In genomic region chr14:32938719-32939253, GRCh38 we compare ENCODE assay signal across 8 cellular contexts. TPM values are rescaled to one million over a fixed set of nuclear protein-coding genes. Genes with fewer than 3 reads are reported as not detected.
DNase-seq lines count a peak whose midpoint lies in the region; ATAC-seq and TF ChIP-seq lines count a peak whose summit lies in the region.

Gene NPAS3 (plus strand): TSS chr14:32938879.

- H3K27me3 Mint-ChIP-seq in mesothelial cell of epicardium (ENCODE audit: low read depth), result peaks cover 60% of the 10 kb centered on the region

- TF ChIP-seq CTCF in mesothelial cell of epicardium (IDR thresholded peaks at IDR 0.05; ENCODE audit: unreplicated experiment), result no peak
- TF ChIP-seq CTCF in vagina (IDR thresholded peaks at IDR 0.05), result no peak

- H3K4me3 ChIP-seq in MG63, result peak within 1 kb of the TSS; percentile 47
- H3K4me3 ChIP-seq in vagina, result peak within 1 kb of the TSS; percentile 55 to 71

- H3K9me3 ChIP-seq in MG63 (no peaks in the 10 kb centered on the region), vagina (no peaks in the 10 kb centered on the region)

- H3K27me3 ChIP-seq in MG63 (no peaks in the 10 kb centered on the region; the same call in 1 of the 2 replicates), vagina (no peaks in the 10 kb centered on the region)

- H3K4me1 Mint-ChIP-seq in mesothelial cell of epicardium, result peaks cover 28% of the 10 kb centered on the region

- H3K36me3 ChIP-seq in MG63 (no peaks in the 10 kb centered on the region), vagina (no peaks in the 10 kb centered on the region)

- peak within 1 kb of the TSS; percentile 92 for H3K27ac Mint-ChIP-seq in mesothelial cell of epicardium

- no peaks in the 10 kb centered on the region for H3K9me3 Mint-ChIP-seq in mesothelial cell of epicardium

- H3K36me3 Mint-ChIP-seq in mesothelial cell of epicardium, result no peaks in the 10 kb centered on the region

- no peak for ATAC-seq in HG03571 (IDR thresholded peaks at IDR 0.05; ENCODE audit: unreplicated experiment)
- ATAC-seq in HG02884 (IDR thresholded peaks at IDR 0.05; ENCODE audit: unreplicated experiment), result no peak

- TF ChIP-seq POLR2A in vagina (IDR thresholded peaks at IDR 0.05), result no peak

- peak within 1 kb of the TSS; percentile 83 for H3K4me3 Mint-ChIP-seq in mesothelial cell of epicardium

- peak within 1 kb of the TSS; percentile 77 for H3K27ac ChIP-seq in vagina

- DNase-seq in NCI-H345 (lab: John Stamatoyannopoulos, UW) (peak; percentile 31), NCI-H345 treated with DMSO at 0.1 percent for 48 hours (lab: John Stamatoyannopoulos, UW; ENCODE audit: unreplicated experiment) (no peak), MG63 (peak; percentile 18), dermis blood vessel endothelial cell (peak; percentile 6), mesothelial cell of epicardium (ENCODE audit: low spot score in 2 of 2, unreplicated experiment in 2 of 2) (peak; percentile 31 to 51), vagina (ENCODE audit: extremely low spot score in 2 of 2) (no peak)

- intact Hi-C loops in vagina (cut with DNase I), result no loop called here

- H3K4me1 ChIP-seq in vagina, result peaks cover 23% of the 10 kb centered on the region

RNA-seq across cellular contexts. Expression of gene NPAS3, which starts in this region (rescaled TPM):
- total RNA-seq in MG63 (2014; rRNA removed; shearing (Covaris generic); ENCODE audit: low replicate concordance), result 1.9 TPM in 1 of 2 replicates, not detected in the other
- total RNA-seq in dermis blood vessel endothelial cell (0.05 TPM in 1 of 2 replicates, not detected in the other), mesothelial cell of epicardium (5.2 to 6.9 TPM (median 6.4 TPM) in 3 replicates), vagina (1.2 TPM)

Comparison
In these comparisons a context has a peak if more than half of its experiments do, and no peak if none do; other contexts are left out.
1. DNase-seq: peak in NCI-H345 (single experiment), MG63 (single experiment) and mesothelial cell of epicardium (2 of 2); none in NCI-H345 treated with DMSO at 0.1 percent for 48 hours (single experiment) and vagina (0 of 2).
2. Peak in DNase-seq in dermis blood vessel endothelial cell; RNA of the gene not detected or under 1 TPM.